Comparison of ENCODE assay signal across 28 cellular contexts in genomic region chr3:62574499-62574898, GRCh38.
"Had no signal": no experiment of that assay in that cellular context is flagged by ENCODE, and none has a peak within 500 bp of the region (broad histone marks: within the 10 kb centered on the region; RNA-seq: fewer than 3 reads in every experiment).

No MANE protein-coding gene starts in this region.

- H3K27me3 ChIP-seq: brain microvascular endothelial cell, cardiac muscle cell, MG63, Peyer's patch had no signal

- DNase-seq: activated CD4-positive, alpha-beta memory T cell treated with anti-CD3 and anti-CD28 coated beads, Interleukin-2, amount 10 ng/mL, durations not matched to agents 7 days and 5 days; activated CD4-positive, alpha-beta T cell treated with anti-CD3 and anti-CD28 coated beads, Interleukin-2, amount 10 ng/mL, durations not matched to agents 7 days and 5 days; activated CD4-positive, CD25-positive, alpha-beta regulatory T cell; activated gamma-delta T cell; activated naive CD4-positive, alpha-beta T cell treated with anti-CD3 and anti-CD28 coated beads for 36 hours; activated T-cell treated with anti-CD3 and anti-CD28 coated beads for 4 hours; activated T-cell treated with anti-CD3 and anti-CD28 coated beads, Interleukin-2, amount 50 U/mL, for 48 hours; brain microvascular endothelial cell; MG63; MV-4-11; NCI-H1105; NCI-H1436 treated with DMSO at 0.1 percent for 48 hours; NCI-H187; NCI-H2081; NCI-H510A treated with DMSO at 0.1 percent for 48 hours; Peyer's patch; SHP77 treated with DMSO at 0.1 percent for 48 hours; T-cell; T-helper 2 cell; T1000 had no signal

- H3K4me1 Mint-ChIP-seq: activated CD4-positive, alpha-beta memory T cell treated with anti-CD3 and anti-CD28 coated beads, Interleukin-2, amount 10 ng/mL, durations not matched to agents 7 days and 5 days; activated CD4-positive, alpha-beta T cell treated with anti-CD3 and anti-CD28 coated beads, Interleukin-2, amount 10 ng/mL, durations not matched to agents 7 days and 5 days; activated T-helper 17 cell treated with anti-CD3 and anti-CD28 coated beads, Interleukin-2, amount 50 U/mL, for 72 hours; T-cell had no signal

- H3K4me1 ChIP-seq: Peyer's patch had no signal

- H3K9me3 ChIP-seq: MG63 had no signal

- FAIRE-seq: TTC549 had no signal

- H3K36me3 ChIP-seq: brain microvascular endothelial cell, MG63, Peyer's patch had no signal

- H3K27ac Mint-ChIP-seq: activated CD4-positive, alpha-beta memory T cell treated with anti-CD3 and anti-CD28 coated beads, Interleukin-2, amount 10 ng/mL, durations not matched to agents 7 days and 5 days; activated CD4-positive, alpha-beta T cell treated with anti-CD3 and anti-CD28 coated beads, Interleukin-2, amount 10 ng/mL, durations not matched to agents 7 days and 5 days; activated naive CD4-positive, alpha-beta T cell treated with anti-CD3 and anti-CD28 coated beads for 36 hours; activated naive CD8-positive, alpha-beta T cell; activated T-helper 17 cell treated with anti-CD3 and anti-CD28 coated beads, Interleukin-2, amount 50 U/mL, for 72 hours; T-cell had no signal

- H3K4me3 Mint-ChIP-seq: activated CD4-positive, alpha-beta memory T cell treated with anti-CD3 and anti-CD28 coated beads, Interleukin-2, amount 10 ng/mL, durations not matched to agents 7 days and 5 days; activated CD4-positive, alpha-beta T cell treated with anti-CD3 and anti-CD28 coated beads, Interleukin-2, amount 10 ng/mL, durations not matched to agents 7 days and 5 days; activated naive CD4-positive, alpha-beta T cell treated with anti-CD3 and anti-CD28 coated beads for 36 hours; activated naive CD8-positive, alpha-beta T cell; activated T-helper 17 cell treated with anti-CD3 and anti-CD28 coated beads, Interleukin-2, amount 50 U/mL, for 72 hours; T-cell had no signal

- H3K9ac ChIP-seq: KMS-11 had no signal

- H3K4me2 ChIP-seq: KMS-11 had no signal

- H3K4me3 ChIP-seq: cardiac muscle cell, MG63, Peyer's patch, SK-N-MC had no signal

- H3K27me3 Mint-ChIP-seq: activated CD4-positive, alpha-beta memory T cell treated with anti-CD3 and anti-CD28 coated beads, Interleukin-2, amount 10 ng/mL, durations not matched to agents 7 days and 5 days; activated CD4-positive, alpha-beta T cell treated with anti-CD3 and anti-CD28 coated beads, Interleukin-2, amount 10 ng/mL, durations not matched to agents 7 days and 5 days had no signal

- H3K36me3 Mint-ChIP-seq: activated naive CD8-positive, alpha-beta T cell; T-cell had no signal

- H3K27ac ChIP-seq: brain microvascular endothelial cell, cardiac muscle cell, KMS-11, Peyer's patch, RWPE1, SK-N-MC, VCaP had no signal
